In genomic region chr7:52711951-52712350, GRCh38 we compare ENCODE assay signal across 31 cellular contexts.
"Had no signal": no experiment of that assay in that cellular context is flagged by ENCODE, and none has a peak within 500 bp of the region (broad histone marks: within the 10 kb centered on the region; RNA-seq: fewer than 3 reads in every experiment).

No MANE protein-coding gene starts in this region.

- H3K27ac ChIP-seq: esophagus squamous epithelium, heart right ventricle, left lung, prostate gland, right atrium auricular region, suprapubic skin, transverse colon, upper lobe of right lung, uterus had no signal

- H3K4me1 ChIP-seq: esophagus squamous epithelium, heart right ventricle, left lung, prostate gland, right atrium auricular region, suprapubic skin, transverse colon, upper lobe of right lung, uterus had no signal

- DNase-seq: dermis blood vessel endothelial cell; effector memory CD8-positive, alpha-beta T cell; erythroblast; esophagus squamous epithelium; foreskin melanocyte; glutamatergic neuron; heart right ventricle; hippocampal formation; left cardiac atrium; left lung; mesenchymal stem cell; mucosa of descending colon; naive B cell; nucleus accumbens; stimulated activated CD4-positive, alpha-beta T cell treated with anti-CD3 and anti-CD28 coated beads, Interleukin-12 subunit alpha, Interleukin-12 subunit beta, amount 100 ng/mL, for 4 hours; stimulated activated CD4-positive, alpha-beta T cell treated with anti-CD3 and anti-CD28 coated beads, Interleukin-1b, Interleukin-23, amount 100 ng/mL, for 48 hours; stimulated activated CD4-positive, alpha-beta T cell treated with anti-CD3 and anti-CD28 coated beads, Interleukin-4, amount 100 ng/mL, for 1 hour; stimulated activated CD8-positive, alpha-beta memory T cell treated with anti-CD3 and anti-CD28 coated beads, Interleukin-4, amount 100 ng/mL, for 48 hours; stimulated activated naive CD4-positive, alpha-beta T cell; stimulated activated naive CD8-positive, alpha-beta T cell treated with anti-CD3 and anti-CD28 coated beads, Interleukin-15, amount 100 ng/mL, for 72 hours; transverse colon; upper lobe of right lung; uterus had no signal

- H3K4me1 Mint-ChIP-seq: naive B cell; neural crest cell; stimulated activated naive CD8-positive, alpha-beta T cell treated with anti-CD3 and anti-CD28 coated beads, Interleukin-15, amount 100 ng/mL, for 72 hours had no signal

- H3K27me3 ChIP-seq: esophagus squamous epithelium, heart right ventricle, left lung, right atrium auricular region, suprapubic skin, transverse colon, upper lobe of right lung, uterus had no signal

- ATAC-seq: effector memory CD8-positive, alpha-beta T cell; heart right ventricle; left cardiac atrium; left lung; mucosa of descending colon; natural killer cell treated with Interleukin-12 subunit alpha and Interleukin-12 subunit beta and Interleukin-15 and Interleukin-18, amount 100 ng/mL, for 72 hours; sciatic nerve; stimulated activated naive CD8-positive, alpha-beta T cell treated with anti-CD3 and anti-CD28 coated beads, Interleukin-15, amount 100 ng/mL, for 72 hours; upper lobe of right lung had no signal

- H3K4me3 Mint-ChIP-seq: effector memory CD8-positive, alpha-beta T cell; mesothelial cell of epicardium; naive B cell; natural killer cell treated with Interleukin-12 subunit alpha and Interleukin-12 subunit beta and Interleukin-15 and Interleukin-18, amount 100 ng/mL, for 72 hours; neural crest cell; stimulated activated naive CD8-positive, alpha-beta T cell treated with anti-CD3 and anti-CD28 coated beads, Interleukin-15, amount 100 ng/mL, for 72 hours had no signal

- H3K4me2 ChIP-seq: smooth muscle cell had no signal

- H3K36me3 ChIP-seq: esophagus squamous epithelium, heart right ventricle, left lung, prostate gland, right atrium auricular region, suprapubic skin, transverse colon, upper lobe of right lung, uterus had no signal

- H3K27ac Mint-ChIP-seq: effector memory CD8-positive, alpha-beta T cell; mesothelial cell of epicardium; naive B cell; natural killer cell treated with Interleukin-12 subunit alpha and Interleukin-12 subunit beta and Interleukin-15 and Interleukin-18, amount 100 ng/mL, for 72 hours; stimulated activated naive CD8-positive, alpha-beta T cell treated with anti-CD3 and anti-CD28 coated beads, Interleukin-15, amount 100 ng/mL, for 72 hours had no signal

- H3K4me3 ChIP-seq: esophagus squamous epithelium, heart right ventricle, left lung, mucosa of descending colon, prostate gland, right atrium auricular region, smooth muscle cell, suprapubic skin, transverse colon, upper lobe of right lung, uterus had no signal

- H3K9me3 ChIP-seq: mucosa of descending colon, prostate gland, upper lobe of right lung, uterus had no signal

- H3K27me3 Mint-ChIP-seq: effector memory CD8-positive, alpha-beta T cell; naive B cell; natural killer cell treated with Interleukin-12 subunit alpha and Interleukin-12 subunit beta and Interleukin-15 and Interleukin-18, amount 100 ng/mL, for 72 hours; stimulated activated naive CD8-positive, alpha-beta T cell treated with anti-CD3 and anti-CD28 coated beads, Interleukin-15, amount 100 ng/mL, for 72 hours had no signal
